ENCODE assay signal across 14 cellular contexts in the genomic region with DNA sequence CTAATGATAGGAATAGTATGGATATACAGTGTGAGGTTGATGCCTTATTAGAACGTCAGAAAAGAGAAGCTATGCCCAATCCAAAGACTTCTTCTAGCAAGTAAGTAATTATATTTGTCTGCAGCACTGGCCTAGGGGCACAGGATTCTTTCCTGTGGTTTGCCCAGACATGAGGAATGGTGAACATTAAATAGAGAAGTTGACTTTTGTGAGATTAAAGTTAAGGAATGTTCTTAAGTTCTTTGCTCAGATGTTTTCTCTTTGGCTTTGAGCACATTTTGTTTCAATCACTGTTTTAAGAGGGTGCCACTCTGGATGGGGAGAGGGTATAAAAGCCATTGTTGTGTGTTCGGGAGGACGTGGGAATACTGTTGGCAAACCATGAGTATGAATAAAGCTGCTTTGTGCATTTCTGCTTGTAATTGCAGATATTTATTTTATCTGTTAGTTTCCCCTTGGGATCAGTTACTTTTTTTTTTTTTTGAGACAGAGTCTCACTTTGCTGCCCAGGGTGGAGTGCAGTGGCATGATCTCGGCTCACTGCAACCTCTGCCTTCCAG.
"Had no signal": no experiment of that assay in that cellular context is flagged by ENCODE, and none has a peak within 500 bp of the region (broad histone marks: within the 10 kb centered on the region; RNA-seq: fewer than 3 reads in every experiment).

No MANE protein-coding gene starts in this region.

- H3K4me1 ChIP-seq: vagina had no signal

- H3K9me3 ChIP-seq: stomach, vagina had no signal

- H3K36me3 ChIP-seq: vagina had no signal

- H3K4me3 ChIP-seq: coronary artery, hepatocyte, stomach, vagina had no signal

- H3K27ac ChIP-seq: hepatocyte, stomach, vagina had no signal

- DNase-seq: activated CD4-positive, alpha-beta T cell treated with anti-CD3 and anti-CD28 coated beads, Interleukin-2, amount 50 U/mL, for 48 hours; activated CD4-positive, CD25-positive, alpha-beta regulatory T cell treated with anti-CD3 and anti-CD28 coated beads, Interleukin-2, amount 50 U/mL, for 72 hours; activated gamma-delta T cell treated with Interleukin-2 at 50 U/mL for 16 hours; activated naive CD8-positive, alpha-beta T cell treated with anti-CD3 and anti-CD28 coated beads for 36 hours; activated T-cell treated with anti-CD3 and anti-CD28 coated beads, Interleukin-2, amount 50 U/mL, for 72 hours; aorta; caudate nucleus; effector CD8-positive, alpha-beta T cell; kidney glomerular epithelial cell; stimulated activated CD4-positive, alpha-beta T cell treated with anti-CD3 and anti-CD28 coated beads, Interleukin-4, amount 100 ng/mL, for 4 hours; stomach had no signal

- H3K9me3 Mint-ChIP-seq: activated naive CD8-positive, alpha-beta T cell treated with anti-CD3 and anti-CD28 coated beads for 36 hours; activated T-cell treated with anti-CD3 and anti-CD28 coated beads, Interleukin-2, amount 50 U/mL, for 72 hours had no signal

- H3K4me3 Mint-ChIP-seq: activated naive CD8-positive, alpha-beta T cell treated with anti-CD3 and anti-CD28 coated beads for 36 hours; activated T-cell treated with anti-CD3 and anti-CD28 coated beads, Interleukin-2, amount 50 U/mL, for 72 hours had no signal

- H3K4me2 ChIP-seq: hepatocyte had no signal

- H2AFZ ChIP-seq: hepatocyte had no signal

- ATAC-seq: activated T-cell treated with anti-CD3 and anti-CD28 coated beads, Interleukin-2, amount 50 U/mL, for 72 hours had no signal

- H3K27ac Mint-ChIP-seq: activated naive CD8-positive, alpha-beta T cell treated with anti-CD3 and anti-CD28 coated beads for 36 hours; activated T-cell treated with anti-CD3 and anti-CD28 coated beads, Interleukin-2, amount 50 U/mL, for 72 hours had no signal

- H3K27me3 ChIP-seq: hepatocyte, stomach, vagina had no signal
